Comparison of ENCODE assay signal across 8 cellular contexts in the genomic region with DNA sequence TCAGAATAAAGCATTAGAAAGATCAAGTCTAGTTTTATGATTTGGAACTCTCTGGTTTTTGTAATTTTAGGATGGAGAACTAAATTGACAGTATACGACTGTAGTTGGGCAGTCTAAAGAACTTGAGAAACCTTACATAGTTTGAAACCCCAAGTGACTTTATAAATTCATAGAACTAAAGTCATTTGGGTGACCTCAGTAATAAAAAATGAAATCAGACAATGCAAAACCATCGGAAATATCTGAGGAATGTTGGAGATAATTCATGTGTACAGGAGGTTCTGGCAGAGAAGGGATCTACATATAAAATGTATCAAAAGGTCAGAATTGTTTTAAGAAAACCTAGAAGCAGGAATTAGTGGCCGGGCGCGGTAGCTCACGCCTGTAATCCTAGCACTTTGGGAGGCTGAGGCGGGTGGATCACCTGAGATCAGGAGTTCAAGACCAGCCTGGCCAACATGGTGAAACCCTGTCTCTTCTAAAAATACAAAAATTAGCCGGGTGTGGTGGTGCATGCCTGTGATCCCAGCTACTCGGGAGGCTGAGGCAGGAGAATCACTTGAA.
DNase-seq lines count a peak whose midpoint lies in the region; ATAC-seq, FAIRE-seq and TF ChIP-seq lines count a peak whose summit lies in the region.
"Not testable (repeated sequence)": the region's sequence is repeated elsewhere in the genome, so short reads cannot be mapped to it uniquely, and the experiment has no call there.

No MANE protein-coding gene starts in this region.

- H3K79me2 ChIP-seq in astrocyte (ENCODE audit: insufficient read depth, low read length), result not testable (repeated sequence)

- not testable (repeated sequence) for H4K20me1 ChIP-seq in astrocyte (ENCODE audit: insufficient read depth, low read length)

- not testable (repeated sequence) for H3K27me3 ChIP-seq in A673 (replicated peaks; ENCODE audit: insufficient read depth, low read depth, low read length, poor library complexity); RWPE2 (ENCODE audit: insufficient read depth, poor library complexity, severe bottlenecking); astrocyte (ENCODE audit: insufficient read depth, low read length); pancreas

- peak; percentile 29 for DNase-seq in A673 (ENCODE audit: low spot score)
- peak; percentile 78 for DNase-seq in ELR (ENCODE audit: low read depth)
- peak; percentile 40 for DNase-seq in HTR-8/SVneo (ENCODE audit: insufficient read length, low spot score)
- not testable (repeated sequence) for DNase-seq in RWPE2 (ENCODE audit: low spot score); pancreas
- DNase-seq in astrocyte (ENCODE audit: low read depth), result peak; percentile 85
- DNase-seq in dermis microvascular lymphatic vessel endothelial cell (ENCODE audit: low read depth in 2 of 2), result peak; percentile 40 to 63
- peak; percentile 82 for DNase-seq in glomerular visceral epithelial cell (ENCODE audit: extremely low spot score)

- H3K9me3 Mint-ChIP-seq in astrocyte (ENCODE audit: unreplicated experiment), result not testable (repeated sequence)

- intact Hi-C loops in A673 (cut with micrococcal nuclease; ENCODE audit: unreplicated experiment); pancreas (cut with DNase I): not testable (repeated sequence)

- not testable (repeated sequence) for H3K4me1 ChIP-seq in A673 (ENCODE audit: insufficient read depth, low read length, poor library complexity, severe bottlenecking); RWPE2 (ENCODE audit: insufficient read depth, poor library complexity, severe bottlenecking); pancreas
- peaks cover 25% of the 10 kb centered on the region for H3K4me1 ChIP-seq in astrocyte (ENCODE audit: insufficient read depth, low read length)

- POLR2A ChIA-PET in A673 (lab: Charles Lee; ENCODE audit: low non-redundant PET), result not testable (repeated sequence)

- not testable (repeated sequence) for BruUV-seq in A673 (replicated peaks; lab: Mats Ljungman, UMichigan)

- H3K27me3 Mint-ChIP-seq in astrocyte (ENCODE audit: low read depth, unreplicated experiment), result not testable (repeated sequence)

- not testable (repeated sequence) for H3K27ac ChIP-seq in A673 (ENCODE audit: low read depth, low read length, poor library complexity, severe bottlenecking); RWPE2 (ENCODE audit: poor library complexity, severe bottlenecking); pancreas
- peak overlapping the region; percentile 30 for H3K27ac ChIP-seq in astrocyte (ENCODE audit: low read depth, low read length)

- not testable (repeated sequence) for H3K4me3 Mint-ChIP-seq in astrocyte (ENCODE audit: unreplicated experiment)

- H3K4me1 Mint-ChIP-seq in astrocyte (ENCODE audit: low read depth, unreplicated experiment), result peaks cover 30% of the 10 kb centered on the region

- not testable (repeated sequence) for H3K36me3 Mint-ChIP-seq in astrocyte (ENCODE audit: low read depth, unreplicated experiment)

- ATAC-seq in RWPE2 (ENCODE audit: low read depth), result peak; percentile 66
- not testable (repeated sequence) for ATAC-seq in pancreas

- H3K4me3 ChIP-seq in A673 (ENCODE audit: low read depth, low read length, poor library complexity, severe bottlenecking); RWPE2 (ENCODE audit: severe bottlenecking); astrocyte (ENCODE audit: insufficient read depth, low read depth, low read length); pancreas: not testable (repeated sequence)

- H2AFZ ChIP-seq in astrocyte (ENCODE audit: low read depth, low read length), result not testable (repeated sequence)

- CTCF ChIA-PET in A673 (lab: Charles Lee), result interaction anchor here (0.7 kb wide), 1 partner anchor 13 kb away, joined by 5 read pairs; no protein-coding TSS in a partner anchor

- H3K9ac ChIP-seq in astrocyte (ENCODE audit: low read length), result not testable (repeated sequence)

- H3K4me2 ChIP-seq in astrocyte (ENCODE audit: low read length), result peak overlapping the region; percentile 24

- 71 to 87% methylated on average over 9 of the region's 9 CpGs for WGBS in pancreas, 2 donors

- not testable (repeated sequence) for TF ChIP-seq CTCF in A673 (conservative IDR thresholded peaks at IDR 0.05; ENCODE audit: low read depth, low read length); RWPE2 (IDR thresholded peaks at IDR 0.05; ENCODE audit: poor library complexity, severe bottlenecking); astrocyte (IDR thresholded peaks at IDR 0.05; ENCODE audit: insufficient read depth, low read depth, low read length); pancreas (IDR thresholded peaks at IDR 0.05)

- not testable (repeated sequence) for H3K36me3 ChIP-seq in A673 (ENCODE audit: insufficient read depth, low read length, poor library complexity, severe bottlenecking); RWPE2 (ENCODE audit: low read depth); astrocyte (ENCODE audit: insufficient read depth, low read length); pancreas

- peak overlapping the region; percentile 67 for H3K27ac Mint-ChIP-seq in astrocyte (ENCODE audit: unreplicated experiment)

- FAIRE-seq in HTR-8/SVneo (lab: Jason Lieb, UNC), result not testable (repeated sequence)
- FAIRE-seq in astrocyte (lab: Jason Lieb, UNC) (peak; percentile 91), pancreas (lab: Jason Lieb, UNC) (peak; percentile 13)

- H3K9me3 ChIP-seq in A673 (ENCODE audit: low read depth, low read length, poor library complexity, severe bottlenecking); RWPE2 (ENCODE audit: severe bottlenecking); astrocyte (ENCODE audit: insufficient read depth, low read depth, low read length); pancreas: not testable (repeated sequence)
